Comparison of ENCODE assay signal across 16 cellular contexts in genomic region chr6:24537771-24538385, GRCh38. TPM values are rescaled to one million over a fixed set of nuclear protein-coding genes. Genes with fewer than 3 reads are reported as not detected.
"Had no signal": no experiment of that assay in that cellular context is flagged by ENCODE, and none has a peak within 500 bp of the region (broad histone marks: within the 10 kb centered on the region; RNA-seq: fewer than 3 reads in every experiment).

No MANE protein-coding gene starts in this region.

- H3K27me3 ChIP-seq: gastrocnemius medialis, heart right ventricle, sigmoid colon, transverse colon had no signal

- H3K4me3 Mint-ChIP-seq: activated CD8-positive, alpha-beta T cell treated with anti-CD3 and anti-CD28 coated beads, Interleukin-2, amount 10 ng/mL, durations not matched to agents 7 days and 5 days; activated naive CD4-positive, alpha-beta T cell treated with anti-CD3 and anti-CD28 coated beads, Interleukin-2, amount 10 ng/mL, durations not matched to agents 7 days and 5 days; activated T-helper 17 cell treated with anti-CD3 and anti-CD28 coated beads, Interleukin-2, amount 50 U/mL, for 72 hours; brain; stimulated activated naive B cell treated with anti-CD40 and anti-IgM and Interleukin-4, amounts not matched to agents 10 μg/mL and 1 μg/mL and 100 μg/mL, for 72 hours had no signal

- H3K27me3 Mint-ChIP-seq: activated naive CD4-positive, alpha-beta T cell treated with anti-CD3 and anti-CD28 coated beads, Interleukin-2, amount 10 ng/mL, durations not matched to agents 7 days and 5 days; activated T-helper 17 cell treated with anti-CD3 and anti-CD28 coated beads, Interleukin-2, amount 50 U/mL, for 72 hours; brain; stimulated activated naive B cell treated with anti-CD40 and anti-IgM and Interleukin-4, amounts not matched to agents 10 μg/mL and 1 μg/mL and 100 μg/mL, for 72 hours had no signal

- H3K36me3 ChIP-seq: transverse colon had no signal

- FAIRE-seq: keratinocyte had no signal

- H3K27ac Mint-ChIP-seq: activated CD8-positive, alpha-beta T cell treated with anti-CD3 and anti-CD28 coated beads, Interleukin-2, amount 10 ng/mL, durations not matched to agents 7 days and 5 days; activated naive CD4-positive, alpha-beta T cell treated with anti-CD3 and anti-CD28 coated beads, Interleukin-2, amount 10 ng/mL, durations not matched to agents 7 days and 5 days; activated T-helper 17 cell treated with anti-CD3 and anti-CD28 coated beads, Interleukin-2, amount 50 U/mL, for 72 hours; brain had no signal

- H3K4me1 ChIP-seq: gastrocnemius medialis, heart right ventricle, sigmoid colon, transverse colon had no signal

- H3K4me1 Mint-ChIP-seq: activated naive CD4-positive, alpha-beta T cell treated with anti-CD3 and anti-CD28 coated beads, Interleukin-2, amount 10 ng/mL, durations not matched to agents 7 days and 5 days; activated T-helper 17 cell treated with anti-CD3 and anti-CD28 coated beads, Interleukin-2, amount 50 U/mL, for 72 hours; stimulated activated naive B cell treated with anti-CD40 and anti-IgM and Interleukin-4, amounts not matched to agents 10 μg/mL and 1 μg/mL and 100 μg/mL, for 72 hours had no signal

- H3K9me3 ChIP-seq: gastrocnemius medialis, heart right ventricle, sigmoid colon, transverse colon had no signal

- ATAC-seq: activated CD8-positive, alpha-beta T cell treated with anti-CD3 and anti-CD28 coated beads, Interleukin-2, amount 10 ng/mL, durations not matched to agents 7 days and 5 days; activated T-helper 17 cell treated with anti-CD3 and anti-CD28 coated beads, Interleukin-2, amount 50 U/mL, for 72 hours; gastrocnemius medialis; heart right ventricle; stimulated activated naive B cell treated with anti-CD40 and anti-IgM and Interleukin-4, amounts not matched to agents 10 μg/mL and 1 μg/mL and 100 μg/mL, for 72 hours had no signal

- DNase-seq: activated CD4-positive, alpha-beta T cell treated with anti-CD3 and anti-CD28 coated beads for 4 hours; activated CD8-positive, alpha-beta T cell treated with anti-CD3 and anti-CD28 coated beads, Interleukin-2, amount 10 ng/mL, durations not matched to agents 7 days and 5 days; activated naive CD4-positive, alpha-beta T cell treated with anti-CD3 and anti-CD28 coated beads, Interleukin-2, amount 10 ng/mL, durations not matched to agents 7 days and 5 days; amniotic stem cell; gastrocnemius medialis; heart right ventricle; sigmoid colon; stimulated activated CD4-positive, alpha-beta T cell treated with anti-CD3 and anti-CD28 coated beads, Interleukin-2, amount 100 ng/mL, for 24 hours; stimulated activated naive B cell treated with anti-CD40 and anti-IgM and Interleukin-4, amounts not matched to agents 10 μg/mL and 1 μg/mL and 100 μg/mL, for 72 hours; T-helper 1 cell; transverse colon had no signal

- H3K4me3 ChIP-seq: gastrocnemius medialis, heart right ventricle, sigmoid colon, transverse colon had no signal

- H3K27ac ChIP-seq: gastrocnemius medialis, heart right ventricle, sigmoid colon, transverse colon, WERI-Rb-1 had no signal

- H3K9me3 Mint-ChIP-seq: activated naive CD4-positive, alpha-beta T cell treated with anti-CD3 and anti-CD28 coated beads, Interleukin-2, amount 10 ng/mL, durations not matched to agents 7 days and 5 days; activated T-helper 17 cell treated with anti-CD3 and anti-CD28 coated beads, Interleukin-2, amount 50 U/mL, for 72 hours; brain had no signal

- H3K36me3 Mint-ChIP-seq: activated naive CD4-positive, alpha-beta T cell treated with anti-CD3 and anti-CD28 coated beads, Interleukin-2, amount 10 ng/mL, durations not matched to agents 7 days and 5 days had no signal

RNA-seq across cellular contexts. Expression of gene GPLD1, which starts 48.5 kb away (rescaled TPM):
- total RNA-seq: pulmonary artery endothelial cell had no signal
